15 cellular contexts compared by ENCODE assay signal in the genomic region with DNA sequence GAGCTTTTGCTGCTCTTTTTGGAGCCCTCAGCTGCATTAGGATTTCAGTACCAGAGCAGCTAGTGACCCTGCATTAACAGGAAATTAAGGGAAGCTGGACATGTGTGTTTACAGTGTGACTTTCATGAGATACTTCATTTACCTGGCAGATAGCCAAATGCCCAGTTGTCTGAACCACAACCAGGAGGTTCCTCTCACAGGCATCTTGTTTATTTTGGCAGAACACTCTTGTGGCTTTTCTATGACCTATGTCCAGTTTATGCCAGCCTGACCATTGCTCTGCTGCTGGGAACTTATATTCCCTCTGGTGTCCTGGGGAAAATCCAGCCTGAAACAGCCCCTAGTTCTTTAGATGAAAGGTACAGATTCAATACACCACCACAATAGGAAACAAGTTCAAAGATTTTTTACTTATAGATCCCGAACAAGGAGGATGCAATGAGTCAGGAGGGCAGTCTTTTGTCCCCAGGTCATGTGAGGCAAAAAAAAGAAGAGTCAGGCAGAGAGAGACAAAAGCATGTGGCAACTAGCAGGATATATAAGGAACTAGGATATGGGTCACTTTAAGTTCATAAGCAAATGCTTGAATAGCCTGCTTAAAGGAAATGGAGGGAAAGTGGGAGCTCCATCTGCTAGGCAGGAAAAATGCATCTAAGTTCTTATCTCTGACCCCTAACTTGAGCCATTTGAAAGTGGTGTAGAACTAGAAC.
DNase-seq lines count a peak whose midpoint lies in the region; ATAC-seq and TF ChIP-seq lines count a peak whose summit lies in the region.
"Had no signal": no experiment of that assay in that cellular context is flagged by ENCODE, and none has a peak within 500 bp of the region (broad histone marks: within the 10 kb centered on the region; RNA-seq: fewer than 3 reads in every experiment).

No MANE protein-coding gene starts in this region.

- in situ Hi-C loops in SK-MEL-5 (cut with HindIII; ENCODE audit: low pct_unique_long_range_greater_than_20kb, low sequenced_read_pairs) = no loop called here

- DNase-seq in COLO668 (lab: John Stamatoyannopoulos, UW; ENCODE audit: unreplicated experiment) = peak; percentile 46
- DNase-seq in LNCaP clone FGC (ENCODE audit: low read depth) = peak; percentile 99
- DNase-seq in SK-MEL-5 (ENCODE audit: low read depth, low spot score) = peak; percentile 22
- peak; percentile 61 for DNase-seq in foreskin melanocyte
- no peak for DNase-seq in T-helper 2 cell treated with Interferon-gamma antibody and Interleukin-4, amounts not matched to agents 5 μg/mL and 100 μg/mL, for 36 hours (ENCODE audit: low spot score)
- no peak for DNase-seq in CD8-positive, alpha-beta T cell
- no peak for DNase-seq in mesenteric fat pad (ENCODE audit: low spot score)
- DNase-seq in retina = no peak
- DNase-seq: dermis blood vessel endothelial cell; DMS79 treated with DMSO at 0.1 percent for 48 hours; NCI-H187 treated with DMSO at 0.1 percent for 48 hours; stimulated activated CD4-positive, alpha-beta T cell treated with anti-CD3 and anti-CD28 coated beads, Interleukin-1b, Interleukin-23, amount 100 ng/mL, for 48 hours; stimulated activated naive B cell treated with anti-CD40 and anti-IgM and Interleukin-4, amounts not matched to agents 10 μg/mL and 1 μg/mL and 100 μg/mL, for 72 hours had no signal

- H3K4me1 ChIP-seq in CD8-positive, alpha-beta T cell (ENCODE audit: insufficient read depth, low read length) = no peaks in the 10 kb centered on the region
- H3K4me1 ChIP-seq: HAP-1 had no signal

- no peaks in the 10 kb centered on the region for H3K36me3 Mint-ChIP-seq in T-helper 2 cell treated with Interferon-gamma antibody and Interleukin-4, amounts not matched to agents 5 μg/mL and 100 μg/mL, for 36 hours (ENCODE audit: low read depth)
- no peaks in the 10 kb centered on the region for H3K36me3 Mint-ChIP-seq in CD8-positive, alpha-beta T cell
- H3K36me3 Mint-ChIP-seq: stimulated activated naive B cell treated with anti-CD40 and anti-IgM and Interleukin-4, amounts not matched to agents 10 μg/mL and 1 μg/mL and 100 μg/mL, for 72 hours had no signal

- no peaks in the 10 kb centered on the region for H3K4me1 Mint-ChIP-seq in T-helper 2 cell treated with Interferon-gamma antibody and Interleukin-4, amounts not matched to agents 5 μg/mL and 100 μg/mL, for 36 hours (ENCODE audit: low read depth)
- no peaks in the 10 kb centered on the region for H3K4me1 Mint-ChIP-seq in CD8-positive, alpha-beta T cell (ENCODE audit: low read depth)
- H3K4me1 Mint-ChIP-seq: stimulated activated naive B cell treated with anti-CD40 and anti-IgM and Interleukin-4, amounts not matched to agents 10 μg/mL and 1 μg/mL and 100 μg/mL, for 72 hours had no signal

- no peak for TF ChIP-seq CTCF in LNCaP clone FGC (IDR thresholded peaks at IDR 0.05; ENCODE audit: control insufficient read depth, extremely low read depth, insufficient read depth)
- no peak for TF ChIP-seq CTCF in CD8-positive, alpha-beta T cell (IDR thresholded peaks at IDR 0.05)

- H3K27ac Mint-ChIP-seq in T-helper 2 cell treated with Interferon-gamma antibody and Interleukin-4, amounts not matched to agents 5 μg/mL and 100 μg/mL, for 36 hours = no peak overlapping the region
- H3K27ac Mint-ChIP-seq in CD8-positive, alpha-beta T cell = no peak overlapping the region
- H3K27ac Mint-ChIP-seq: stimulated activated naive B cell treated with anti-CD40 and anti-IgM and Interleukin-4, amounts not matched to agents 10 μg/mL and 1 μg/mL and 100 μg/mL, for 72 hours had no signal

- no peaks in the 10 kb centered on the region for H3K9me3 Mint-ChIP-seq in T-helper 2 cell treated with Interferon-gamma antibody and Interleukin-4, amounts not matched to agents 5 μg/mL and 100 μg/mL, for 36 hours
- H3K9me3 Mint-ChIP-seq in CD8-positive, alpha-beta T cell = no peaks in the 10 kb centered on the region

- ATAC-seq in CD8-positive, alpha-beta T cell = no peak
- ATAC-seq: Panc1; stimulated activated naive B cell treated with anti-CD40 and anti-IgM and Interleukin-4, amounts not matched to agents 10 μg/mL and 1 μg/mL and 100 μg/mL, for 72 hours had no signal

- CTCF ChIA-PET in CD8-positive, alpha-beta T cell (lab: Charles Lee) = no interaction called here

- intact Hi-C loops in CD8-positive, alpha-beta T cell (cut with DNase I, micrococcal nuclease) = no loop called here

- H3K36me3 ChIP-seq in CD8-positive, alpha-beta T cell (ENCODE audit: insufficient read depth, low read length) = no peaks in the 10 kb centered on the region
- H3K36me3 ChIP-seq: HAP-1 had no signal

- H3K4me3 ChIP-seq in LNCaP clone FGC (ENCODE audit: low read depth, low read length) = no peak overlapping the region
- no peak overlapping the region for H3K4me3 ChIP-seq in CD8-positive, alpha-beta T cell (ENCODE audit: low read depth, low read length)
- H3K4me3 ChIP-seq: HAP-1 had no signal

- H3K27ac ChIP-seq in CD8-positive, alpha-beta T cell (ENCODE audit: low read depth, low read length) = no peak overlapping the region

- no peaks in the 10 kb centered on the region for H3K9me3 ChIP-seq in CD8-positive, alpha-beta T cell (ENCODE audit: low read length)
- H3K9me3 ChIP-seq: HAP-1 had no signal

- H3K4me3 Mint-ChIP-seq in T-helper 2 cell treated with Interferon-gamma antibody and Interleukin-4, amounts not matched to agents 5 μg/mL and 100 μg/mL, for 36 hours = no peak overlapping the region
- H3K4me3 Mint-ChIP-seq in CD8-positive, alpha-beta T cell = no peak overlapping the region
- H3K4me3 Mint-ChIP-seq: stimulated activated naive B cell treated with anti-CD40 and anti-IgM and Interleukin-4, amounts not matched to agents 10 μg/mL and 1 μg/mL and 100 μg/mL, for 72 hours had no signal

- H3K27me3 ChIP-seq in CD8-positive, alpha-beta T cell (ENCODE audit: insufficient read depth, low read length) = no peaks in the 10 kb centered on the region

- H3K27me3 Mint-ChIP-seq in T-helper 2 cell treated with Interferon-gamma antibody and Interleukin-4, amounts not matched to agents 5 μg/mL and 100 μg/mL, for 36 hours (ENCODE audit: low read depth) = no peaks in the 10 kb centered on the region
- H3K27me3 Mint-ChIP-seq in CD8-positive, alpha-beta T cell (ENCODE audit: low read depth) = peaks cover 2% of the 10 kb centered on the region
- H3K27me3 Mint-ChIP-seq: stimulated activated naive B cell treated with anti-CD40 and anti-IgM and Interleukin-4, amounts not matched to agents 10 μg/mL and 1 μg/mL and 100 μg/mL, for 72 hours had no signal

- POLR2A ChIA-PET in CD8-positive, alpha-beta T cell (lab: Charles Lee) = no interaction called here

Comparison
In these comparisons a context has a peak if more than half of its experiments do, and no peak if none do; other contexts are left out.
1. DNase-seq: peak in COLO668 (single experiment), LNCaP clone FGC (single experiment), SK-MEL-5 (single experiment) and foreskin melanocyte (single experiment); none in T-helper 2 cell treated with Interferon-gamma antibody and Interleukin-4, amounts not matched to agents 5 μg/mL and 100 μg/mL, for 36 hours (single experiment), CD8-positive, alpha-beta T cell (0 of 7), mesenteric fat pad (single experiment) and retina (single experiment).